In the genomic region with DNA sequence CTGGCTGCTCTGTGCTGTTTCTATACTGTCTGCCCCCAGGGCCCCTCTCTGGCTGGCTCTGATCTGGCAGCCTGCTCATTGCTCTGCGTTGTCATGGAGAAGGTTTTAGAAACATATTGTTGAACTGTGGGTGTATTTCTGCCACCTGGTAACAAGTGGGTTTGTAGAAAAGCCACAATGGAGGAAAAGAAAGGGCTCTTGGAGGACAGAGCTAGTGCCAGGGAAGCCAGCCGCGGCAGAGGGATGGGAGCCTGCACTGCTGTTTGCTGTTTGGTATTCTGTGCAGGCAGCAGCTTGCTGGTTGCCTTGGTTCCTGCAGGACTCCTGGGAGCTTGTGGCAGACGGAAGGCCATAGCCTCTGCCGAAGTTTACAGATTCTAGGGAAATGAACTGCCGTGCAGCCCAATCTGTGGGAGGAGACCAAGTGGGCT, we compare ENCODE assay signal across 1 cellular context.
TF ChIP-seq lines count a peak whose summit lies in the region.

No MANE protein-coding gene starts in this region.

TF ChIP-seq in GM23338, 12 proteins besides CTCF, POLR2A, EP300 and RAD21:
- TF ChIP-seq, protein P1, sequence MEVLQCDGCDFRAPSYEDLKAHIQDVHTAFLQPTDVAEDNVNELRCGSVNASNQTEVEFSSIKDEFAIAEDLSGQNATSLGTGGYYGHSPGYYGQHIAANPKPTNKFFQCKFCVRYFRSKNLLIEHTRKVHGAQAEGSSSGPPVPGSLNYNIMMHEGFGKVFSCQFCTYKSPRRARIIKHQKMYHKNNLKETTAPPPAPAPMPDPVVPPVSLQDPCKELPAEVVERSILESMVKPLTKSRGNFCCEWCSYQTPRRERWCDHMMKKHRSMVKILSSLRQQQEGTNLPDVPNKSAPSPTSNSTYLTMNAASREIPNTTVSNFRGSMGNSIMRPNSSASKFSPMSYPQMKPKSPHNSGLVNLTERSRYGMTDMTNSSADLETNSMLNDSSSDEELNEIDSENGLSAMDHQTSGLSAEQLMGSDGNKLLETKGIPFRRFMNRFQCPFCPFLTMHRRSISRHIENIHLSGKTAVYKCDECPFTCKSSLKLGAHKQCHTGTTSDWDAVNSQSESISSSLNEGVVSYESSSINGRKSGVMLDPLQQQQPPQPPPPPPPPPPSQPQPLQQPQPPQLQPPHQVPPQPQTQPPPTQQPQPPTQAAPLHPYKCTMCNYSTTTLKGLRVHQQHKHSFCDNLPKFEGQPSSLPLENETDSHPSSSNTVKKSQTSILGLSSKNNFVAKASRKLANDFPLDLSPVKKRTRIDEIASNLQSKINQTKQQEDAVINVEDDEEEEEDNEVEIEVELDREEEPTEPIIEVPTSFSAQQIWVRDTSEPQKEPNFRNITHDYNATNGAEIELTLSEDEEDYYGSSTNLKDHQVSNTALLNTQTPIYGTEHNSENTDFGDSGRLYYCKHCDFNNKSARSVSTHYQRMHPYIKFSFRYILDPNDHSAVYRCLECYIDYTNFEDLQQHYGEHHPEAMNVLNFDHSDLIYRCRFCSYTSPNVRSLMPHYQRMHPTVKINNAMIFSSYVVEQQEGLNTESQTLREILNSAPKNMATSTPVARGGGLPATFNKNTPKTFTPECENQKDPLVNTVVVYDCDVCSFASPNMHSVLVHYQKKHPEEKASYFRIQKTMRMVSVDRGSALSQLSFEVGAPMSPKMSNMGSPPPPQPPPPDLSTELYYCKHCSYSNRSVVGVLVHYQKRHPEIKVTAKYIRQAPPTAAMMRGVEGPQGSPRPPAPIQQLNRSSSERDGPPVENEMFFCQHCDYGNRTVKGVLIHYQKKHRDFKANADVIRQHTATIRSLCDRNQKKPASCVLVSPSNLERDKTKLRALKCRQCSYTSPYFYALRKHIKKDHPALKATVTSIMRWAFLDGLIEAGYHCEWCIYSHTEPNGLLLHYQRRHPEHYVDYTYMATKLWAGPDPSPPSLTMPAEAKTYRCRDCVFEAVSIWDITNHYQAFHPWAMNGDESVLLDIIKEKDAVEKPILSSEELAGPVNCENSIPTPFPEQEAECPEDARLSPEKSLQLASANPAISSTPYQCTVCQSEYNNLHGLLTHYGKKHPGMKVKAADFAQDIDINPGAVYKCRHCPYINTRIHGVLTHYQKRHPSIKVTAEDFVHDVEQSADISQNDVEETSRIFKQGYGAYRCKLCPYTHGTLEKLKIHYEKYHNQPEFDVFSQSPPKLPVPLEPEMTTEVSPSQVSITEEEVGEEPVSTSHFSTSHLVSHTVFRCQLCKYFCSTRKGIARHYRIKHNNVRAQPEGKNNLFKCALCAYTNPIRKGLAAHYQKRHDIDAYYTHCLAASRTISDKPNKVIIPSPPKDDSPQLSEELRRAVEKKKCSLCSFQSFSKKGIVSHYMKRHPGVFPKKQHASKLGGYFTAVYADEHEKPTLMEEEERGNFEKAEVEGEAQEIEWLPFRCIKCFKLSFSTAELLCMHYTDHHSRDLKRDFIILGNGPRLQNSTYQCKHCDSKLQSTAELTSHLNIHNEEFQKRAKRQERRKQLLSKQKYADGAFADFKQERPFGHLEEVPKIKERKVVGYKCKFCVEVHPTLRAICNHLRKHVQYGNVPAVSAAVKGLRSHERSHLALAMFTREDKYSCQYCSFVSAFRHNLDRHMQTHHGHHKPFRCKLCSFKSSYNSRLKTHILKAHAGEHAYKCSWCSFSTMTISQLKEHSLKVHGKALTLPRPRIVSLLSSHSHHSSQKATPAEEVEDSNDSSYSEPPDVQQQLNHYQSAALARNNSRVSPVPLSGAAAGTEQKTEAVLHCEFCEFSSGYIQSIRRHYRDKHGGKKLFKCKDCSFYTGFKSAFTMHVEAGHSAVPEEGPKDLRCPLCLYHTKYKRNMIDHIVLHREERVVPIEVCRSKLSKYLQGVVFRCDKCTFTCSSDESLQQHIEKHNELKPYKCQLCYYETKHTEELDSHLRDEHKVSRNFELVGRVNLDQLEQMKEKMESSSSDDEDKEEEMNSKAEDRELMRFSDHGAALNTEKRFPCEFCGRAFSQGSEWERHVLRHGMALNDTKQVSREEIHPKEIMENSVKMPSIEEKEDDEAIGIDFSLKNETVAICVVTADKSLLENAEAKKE (CRISPR knock-in tag; IDR thresholded peaks at IDR 0.05): no peak
- TF ChIP-seq ZNF114 (CRISPR knock-in tag; IDR thresholded peaks at IDR 0.05) (no peak), EZH2 (IDR thresholded peaks at IDR 0.05; ENCODE audit: low read depth, unreplicated experiment) (no peak), EZH2phosphoT487 (IDR thresholded peaks at IDR 0.05; ENCODE audit: unreplicated experiment) (no peak), CREB1 (CRISPR knock-in tag; IDR thresholded peaks at IDR 0.05; ENCODE audit: low read depth) (no peak), POLR2AphosphoS5 (IDR thresholded peaks at IDR 0.05; ENCODE audit: low read depth) (no peak), REST (IDR thresholded peaks at IDR 0.05; ENCODE audit: unreplicated experiment) (no peak), ZNF331 (CRISPR knock-in tag; IDR thresholded peaks at IDR 0.05; ENCODE audit: low read depth) (no peak), JUNB (IDR thresholded peaks at IDR 0.05; ENCODE audit: unreplicated experiment) (no peak), ETS1 (IDR thresholded peaks at IDR 0.05) (no peak), STAT1 (IDR thresholded peaks at IDR 0.05; ENCODE audit: unreplicated experiment) (no peak), NANOG (IDR thresholded peaks at IDR 0.05; ENCODE audit: borderline replicate concordance) (no peak)
